In genomic region chr2:57076856-57077255, GRCh38 we compare ENCODE assay signal across 16 cellular contexts.
DNase-seq lines count a peak whose midpoint lies in the region; ATAC-seq, FAIRE-seq and TF ChIP-seq lines count a peak whose summit lies in the region.
"Had no signal": no experiment of that assay in that cellular context is flagged by ENCODE, and none has a peak within 500 bp of the region (broad histone marks: within the 10 kb centered on the region; RNA-seq: fewer than 3 reads in every experiment).

No MANE protein-coding gene starts in this region.

- no peak for TF ChIP-seq EP300 in A549 (IDR thresholded peaks at IDR 0.05)

- H3K9me3 ChIP-seq in A549: no peaks in the 10 kb centered on the region
- H3K9me3 ChIP-seq in testis: no peaks in the 10 kb centered on the region

- no peak overlapping the region for H3K27ac ChIP-seq in A549
- no peak overlapping the region for H3K27ac ChIP-seq in testis

- intact Hi-C loops in testis (cut with DNase I; ENCODE audit: low total_unique reads): no loop called here

- no peak for ATAC-seq in A549
- ATAC-seq in HG03045 (IDR thresholded peaks at IDR 0.05; ENCODE audit: unreplicated experiment): no peak
- ATAC-seq: HCT116, Panc1 had no signal

- no peaks in the 10 kb centered on the region for H3K27me3 ChIP-seq in testis

- no peak for TF ChIP-seq RAD21 in A549 (conservative IDR thresholded peaks at IDR 0.05 in 1 of 2, IDR thresholded peaks at IDR 0.05 in 1 of 2)

- H3K4me1 ChIP-seq in A549 (peaks cover 10% of the 10 kb centered on the region; the same call in 2 of the 3 replicates), testis (no peaks in the 10 kb centered on the region)

- H3K36me3 ChIP-seq in testis (ENCODE audit: low read depth, missing control alignments): no peaks in the 10 kb centered on the region

- TF ChIP-seq CTCF in A549 (IDR thresholded peaks at IDR 0.05) (no peak), choroid plexus epithelial cell (conservative IDR thresholded peaks at IDR 0.05; ENCODE audit: low read depth, low read length) (no peak), testis (IDR thresholded peaks at IDR 0.05) (no peak)

- no peak for DNase-seq in A549 (ENCODE audit: low read depth in 1 of 2, low spot score in 1 of 2)
- DNase-seq in GM04504 (ENCODE audit: low read depth): peak; percentile 3
- DNase-seq in choroid plexus epithelial cell (ENCODE audit: low read depth): peak; percentile 84
- DNase-seq in iris pigment epithelial cell (ENCODE audit: low read depth): peak; percentile 75
- DNase-seq in GF-D8 (lab: John Stamatoyannopoulos, UW): no peak
- no peak for DNase-seq in testis
- DNase-seq in activated effector memory CD4-positive, alpha-beta T cell treated with anti-CD3 and anti-CD28 coated beads, Interleukin-2, amount 50 U/mL, for 16 hours: no peak
- DNase-seq: C1 segment of cervical spinal cord, KG1, NCI-H1092, NCI-H146, NCI-H2081 treated with DMSO at 0.1 percent for 48 hours, NCI-H510A had no signal

- no peak for TF ChIP-seq POLR2A in A549 (IDR thresholded peaks at IDR 0.05; ENCODE audit: low read length)
- TF ChIP-seq POLR2A in testis (IDR thresholded peaks at IDR 0.05): no peak

- H3K4me2 ChIP-seq in A549: no peak overlapping the region

- peak; percentile 59 for FAIRE-seq in A549 (lab: Jason Lieb, UNC)

- POLR2A ChIA-PET in A549 (lab: Yijun Ruan, JAX): no interaction called here

- H3K4me3 ChIP-seq in A549 (no peak overlapping the region), choroid plexus epithelial cell (ENCODE audit: low read depth, low read length) (no peak overlapping the region), testis (no peak overlapping the region)

- CTCF ChIA-PET in A549 (lab: Yijun Ruan, JAX): no interaction called here

TF ChIP-seq in A549, 52 proteins besides CTCF, POLR2A, EP300 and RAD21:
- TF ChIP-seq EHF (CRISPR knock-in tag; IDR thresholded peaks at IDR 0.05): no peak
- TF ChIP-seq RCOR1 (IDR thresholded peaks at IDR 0.05; ENCODE audit: low read depth, low read length): no peak
- TF ChIP-seq ZC3H11A (IDR thresholded peaks at IDR 0.05): no peak
- TF ChIP-seq MAFK (IDR thresholded peaks at IDR 0.05; ENCODE audit: partially characterized antibody): peak; percentile 75
- no peak for TF ChIP-seq TP53 (CRISPR knock-in tag; IDR thresholded peaks at IDR 0.05)
- TF ChIP-seq JUN (IDR thresholded peaks at IDR 0.05): no peak
- no peak for TF ChIP-seq MAZ (IDR thresholded peaks at IDR 0.05; ENCODE audit: borderline replicate concordance, low read depth, low read length)

Comparison
In these comparisons a context has a peak if more than half of its experiments do, and no peak if none do; other contexts are left out.
1. DNase-seq: peak in GM04504 (single experiment), choroid plexus epithelial cell (single experiment) and iris pigment epithelial cell (single experiment); none in A549 (0 of 2), GF-D8 (single experiment), testis (single experiment) and activated effector memory CD4-positive, alpha-beta T cell treated with anti-CD3 and anti-CD28 coated beads, Interleukin-2, amount 50 U/mL, for 16 hours (single experiment).